ENCODE assay signal across 1 cellular context in the genomic region with DNA sequence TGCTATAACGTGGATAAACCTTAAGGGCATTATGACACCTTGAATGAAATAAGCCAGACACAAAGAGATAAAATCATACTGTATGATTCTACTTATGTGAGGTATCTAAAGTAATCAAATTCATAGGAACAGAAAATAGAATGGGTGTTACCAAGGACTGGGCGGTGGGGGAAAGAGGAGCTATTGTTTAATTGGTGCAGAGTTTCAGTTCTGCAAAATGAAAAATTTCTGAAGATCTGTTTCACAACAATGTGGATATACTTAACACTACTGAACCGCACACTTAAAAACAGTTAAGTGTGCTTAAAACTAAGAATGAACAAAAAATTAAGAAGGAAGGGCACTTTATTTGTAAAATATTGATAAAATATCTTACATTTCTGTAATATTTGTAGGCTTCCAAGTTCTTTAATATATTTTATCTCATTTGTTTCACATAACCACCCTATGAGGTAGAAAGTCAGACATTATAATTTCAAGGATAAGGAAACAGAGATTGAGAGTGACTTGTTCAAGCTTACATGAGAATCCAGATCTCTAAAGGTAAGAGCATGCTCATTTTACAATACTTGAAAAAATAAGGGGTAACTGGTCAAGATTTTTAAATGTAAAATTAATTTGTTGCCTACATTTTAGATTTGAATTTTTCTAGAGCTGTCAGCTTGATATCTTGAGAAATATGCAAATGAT.
TF ChIP-seq lines count a peak whose summit lies in the region.

No MANE protein-coding gene starts in this region.

TF ChIP-seq in HepG2, 621 proteins besides CTCF, POLR2A, EP300 and RAD21 (continued from another document):
- TF ChIP-seq CSRNP2 (CRISPR knock-in tag; conservative IDR thresholded peaks at IDR 0.05; ENCODE audit: low read depth) = no peak
- TF ChIP-seq, protein P1, sequence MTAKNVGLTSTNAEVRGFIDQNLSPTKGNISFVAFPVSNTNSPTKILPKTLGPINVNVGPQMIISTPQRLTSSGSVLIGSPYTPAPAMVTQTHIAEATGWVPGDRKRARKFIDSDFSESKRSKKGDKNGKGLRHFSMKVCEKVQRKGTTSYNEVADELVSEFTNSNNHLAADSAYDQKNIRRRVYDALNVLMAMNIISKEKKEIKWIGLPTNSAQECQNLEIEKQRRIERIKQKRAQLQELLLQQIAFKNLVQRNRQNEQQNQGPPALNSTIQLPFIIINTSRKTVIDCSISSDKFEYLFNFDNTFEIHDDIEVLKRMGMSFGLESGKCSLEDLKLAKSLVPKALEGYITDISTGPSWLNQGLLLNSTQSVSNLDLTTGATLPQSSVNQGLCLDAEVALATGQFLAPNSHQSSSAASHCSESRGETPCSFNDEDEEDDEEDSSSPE (CRISPR knock-in tag; IDR thresholded peaks at IDR 0.05) = no peak
- TF ChIP-seq SMYD3 (CRISPR knock-in tag; IDR thresholded peaks at IDR 0.05) = no peak
- TF ChIP-seq NFRKB (IDR thresholded peaks at IDR 0.05) = no peak
- no peak for TF ChIP-seq ZNF775 (CRISPR knock-in tag; IDR thresholded peaks at IDR 0.05; ENCODE audit: borderline replicate concordance)
- TF ChIP-seq ZFP1 (CRISPR knock-in tag; IDR thresholded peaks at IDR 0.05) = no peak
- TF ChIP-seq, protein P2, sequence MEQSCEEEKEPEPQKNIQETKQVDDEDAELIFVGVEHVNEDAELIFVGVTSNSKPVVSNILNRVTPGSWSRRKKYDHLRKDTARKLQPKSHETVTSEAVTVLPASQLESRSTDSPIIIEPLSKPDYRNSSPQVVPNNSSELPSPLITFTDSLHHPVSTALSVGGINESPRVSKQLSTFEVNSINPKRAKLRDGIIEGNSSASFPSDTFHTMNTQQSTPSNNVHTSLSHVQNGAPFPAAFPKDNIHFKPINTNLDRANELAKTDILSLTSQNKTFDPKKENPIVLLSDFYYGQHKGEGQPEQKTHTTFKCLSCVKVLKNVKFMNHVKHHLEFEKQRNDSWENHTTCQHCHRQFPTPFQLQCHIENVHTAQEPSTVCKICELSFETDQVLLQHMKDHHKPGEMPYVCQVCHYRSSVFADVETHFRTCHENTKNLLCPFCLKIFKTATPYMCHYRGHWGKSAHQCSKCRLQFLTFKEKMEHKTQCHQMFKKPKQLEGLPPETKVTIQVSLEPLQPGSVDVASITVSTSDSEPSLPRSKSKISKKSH (CRISPR knock-in tag; IDR thresholded peaks at IDR 0.05; ENCODE audit: borderline replicate concordance) = no peak
